9 cellular contexts compared by ENCODE assay signal in genomic region chr16:76598498-76598897, GRCh38.
"Had no signal": no experiment of that assay in that cellular context is flagged by ENCODE, and none has a peak within 500 bp of the region (broad histone marks: within the 10 kb centered on the region; RNA-seq: fewer than 3 reads in every experiment).

No MANE protein-coding gene starts in this region.

- H3K36me3 ChIP-seq: HAP-1 had no signal

- H3K4me2 ChIP-seq: GM23338 had no signal

- H3K4me3 ChIP-seq: GM23248, GM23338, HAP-1 had no signal

- DNase-seq: GM23248, GOT3, H7, H9, HCEC 1CT, HFFc6 had no signal

- H3K9me3 ChIP-seq: HAP-1 had no signal

- H3K4me1 ChIP-seq: HAP-1 had no signal

- H3K9ac ChIP-seq: GM23248 had no signal

- ATAC-seq: GM23338, HCT116 had no signal

- H3K27ac ChIP-seq: GM23248 had no signal
